Comparison of ENCODE assay signal across 17 cellular contexts in the genomic region with DNA sequence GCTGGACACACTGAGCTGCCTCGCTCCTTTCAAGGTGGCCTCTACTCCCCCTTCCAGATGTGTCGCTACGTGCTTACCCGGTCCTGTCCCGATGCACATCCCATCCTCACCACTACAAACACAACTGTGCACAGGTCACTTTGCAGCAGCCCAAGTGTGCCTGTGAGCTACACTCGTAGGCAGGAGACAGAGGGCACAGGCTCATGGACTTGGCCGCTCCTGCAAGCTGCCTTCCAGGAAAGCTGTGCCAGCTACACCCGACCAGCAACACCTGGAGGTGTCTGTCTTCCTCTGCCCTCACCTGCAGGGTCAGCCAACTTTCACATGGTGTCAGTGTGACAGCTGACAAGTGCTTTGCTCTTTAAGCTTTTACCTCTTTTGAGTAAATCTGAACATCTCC.
"Had no signal": no experiment of that assay in that cellular context is flagged by ENCODE, and none has a peak within 500 bp of the region (broad histone marks: within the 10 kb centered on the region; RNA-seq: fewer than 3 reads in every experiment).

No MANE protein-coding gene starts in this region.

- H3K27me3 ChIP-seq: breast epithelium, esophagus muscularis mucosa, left lung, ovary, transverse colon had no signal

- H3K36me3 ChIP-seq: breast epithelium, ovary had no signal

- H3K4me3 ChIP-seq: breast epithelium, esophagus muscularis mucosa, left lung, ovary, transverse colon had no signal

- H3K9me3 ChIP-seq: breast epithelium, esophagus muscularis mucosa, left lung, ovary, transverse colon had no signal

- H3K9me3 Mint-ChIP-seq: activated CD4-positive, alpha-beta memory T cell treated with anti-CD3 and anti-CD28 coated beads for 36 hours; memory B cell; natural killer cell treated with Interleukin-12 subunit alpha and Interleukin-12 subunit beta and Interleukin-15 and Interleukin-18, amount 100 ng/mL, for 72 hours; T-cell had no signal

- H3K27me3 Mint-ChIP-seq: activated CD4-positive, alpha-beta memory T cell treated with anti-CD3 and anti-CD28 coated beads for 36 hours; activated naive CD8-positive, alpha-beta T cell; memory B cell; natural killer cell treated with Interleukin-12 subunit alpha and Interleukin-12 subunit beta and Interleukin-15 and Interleukin-18, amount 100 ng/mL, for 72 hours; T-cell had no signal

- H3K4me3 Mint-ChIP-seq: activated CD4-positive, alpha-beta memory T cell treated with anti-CD3 and anti-CD28 coated beads for 36 hours; activated naive CD8-positive, alpha-beta T cell; memory B cell; natural killer cell treated with Interleukin-12 subunit alpha and Interleukin-12 subunit beta and Interleukin-15 and Interleukin-18, amount 100 ng/mL, for 72 hours; T-cell had no signal

- DNase-seq: activated CD4-positive, alpha-beta memory T cell treated with anti-CD3 and anti-CD28 coated beads for 36 hours; activated effector memory CD4-positive, alpha-beta T cell treated with Interleukin-2 at 50 U/mL for 16 hours; glutamatergic neuron; left lung; ovary; retina; stimulated activated CD4-positive, alpha-beta T cell treated with anti-CD3 and anti-CD28 coated beads, Interleukin-1b, Interleukin-23, amount 100 ng/mL, for 48 hours; stimulated activated naive CD4-positive, alpha-beta T cell; substantia nigra; T-cell; T1000; transverse colon had no signal

- ATAC-seq: left lung; natural killer cell treated with Interleukin-12 subunit alpha and Interleukin-12 subunit beta and Interleukin-15 and Interleukin-18, amount 100 ng/mL, for 72 hours; T-cell had no signal

- H3K27ac ChIP-seq: breast epithelium, esophagus muscularis mucosa, left lung, ovary, transverse colon had no signal

- H3K27ac Mint-ChIP-seq: activated CD4-positive, alpha-beta memory T cell treated with anti-CD3 and anti-CD28 coated beads for 36 hours; activated naive CD8-positive, alpha-beta T cell; memory B cell; natural killer cell treated with Interleukin-12 subunit alpha and Interleukin-12 subunit beta and Interleukin-15 and Interleukin-18, amount 100 ng/mL, for 72 hours; T-cell had no signal

- H3K4me1 ChIP-seq: breast epithelium, esophagus muscularis mucosa, left lung, transverse colon had no signal
